ENCODE assay signal across 8 cellular contexts in the genomic region with DNA sequence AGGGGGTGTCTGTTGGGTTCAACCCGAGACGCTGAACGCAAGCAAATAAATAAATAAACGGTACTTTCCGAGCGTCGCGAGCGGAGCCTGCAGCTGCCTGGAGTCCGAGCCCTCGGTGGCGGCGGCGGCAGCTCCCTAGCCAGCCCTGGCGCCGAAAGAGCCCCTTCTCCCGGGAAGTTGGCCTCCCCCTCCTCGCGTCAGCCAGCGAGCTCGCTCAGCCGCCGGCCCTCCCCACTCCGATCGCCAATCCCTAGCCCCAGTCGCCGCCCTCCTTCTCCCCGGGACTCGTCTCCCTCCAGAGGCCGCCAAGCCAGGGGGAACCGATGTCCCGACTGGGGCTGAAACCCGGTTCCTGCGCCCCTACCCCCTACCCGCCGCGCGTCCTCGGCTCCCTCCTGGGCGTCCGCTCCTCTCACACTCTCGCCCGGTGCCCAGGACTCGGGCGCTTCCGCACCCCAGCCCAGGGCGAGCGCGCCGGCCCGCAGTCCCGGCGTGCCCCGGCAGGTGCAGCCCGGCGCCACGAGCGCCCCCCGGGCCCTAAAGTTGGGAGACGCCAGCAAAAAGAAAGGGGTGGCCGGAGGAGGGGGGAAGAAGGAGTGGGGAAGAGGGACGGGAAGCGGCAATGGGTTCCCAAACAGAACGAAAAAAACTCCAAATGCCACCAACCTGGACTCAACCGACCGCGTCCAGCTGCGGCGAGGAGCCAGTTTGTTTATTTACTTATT. TPM values are rescaled to one million over a fixed set of nuclear protein-coding genes. Genes with fewer than 3 reads are reported as not detected.
A peak's percentile ranks its signal among the peaks of the same experiment; 100 is the strongest.
DNase-seq lines count a peak whose midpoint lies in the region; ATAC-seq and TF ChIP-seq lines count a peak whose summit lies in the region.

A gene with protein sequence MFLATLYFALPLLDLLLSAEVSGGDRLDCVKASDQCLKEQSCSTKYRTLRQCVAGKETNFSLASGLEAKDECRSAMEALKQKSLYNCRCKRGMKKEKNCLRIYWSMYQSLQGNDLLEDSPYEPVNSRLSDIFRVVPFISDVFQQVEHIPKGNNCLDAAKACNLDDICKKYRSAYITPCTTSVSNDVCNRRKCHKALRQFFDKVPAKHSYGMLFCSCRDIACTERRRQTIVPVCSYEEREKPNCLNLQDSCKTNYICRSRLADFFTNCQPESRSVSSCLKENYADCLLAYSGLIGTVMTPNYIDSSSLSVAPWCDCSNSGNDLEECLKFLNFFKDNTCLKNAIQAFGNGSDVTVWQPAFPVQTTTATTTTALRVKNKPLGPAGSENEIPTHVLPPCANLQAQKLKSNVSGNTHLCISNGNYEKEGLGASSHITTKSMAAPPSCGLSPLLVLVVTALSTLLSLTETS (minus strand): TSS at position 710 of the 725 bp plus-strand sequence. CDS start 1,177 bp downstream, outside the sequence.

- H3K36me3 ChIP-seq in brain microvascular endothelial cell (replicated peaks), result no peaks in the 10 kb centered on the region

- DNase-seq in AG10803 (ENCODE audit: low read depth), result no peak
- DNase-seq in HEK293T (ENCODE audit: extremely low spot score), result peak; percentile 70
- DNase-seq in brain microvascular endothelial cell, result no peak
- DNase-seq in left kidney (ENCODE audit: low read depth, low spot score), result peak; percentile 81
- DNase-seq in activated T-cell treated with anti-CD3 and anti-CD28 coated beads, Interleukin-2, amount 50 U/mL, for 4 hours, result no peak
- no peak for DNase-seq in RPMI8226

- POLR2A ChIA-PET in HEK293T (lab: Yijun Ruan, JAX), result interaction anchor here (0.7 to 1.1 kb wide), 3 partner anchors 9 to 12 kb away, joined by 3 to 6 read pairs (median 4); no protein-coding TSS in a partner anchor

- TF ChIP-seq CTCF in AG10803 (conservative IDR thresholded peaks at IDR 0.05; ENCODE audit: low read length) (no peak), brain microvascular endothelial cell (IDR thresholded peaks at IDR 0.05; ENCODE audit: low read depth, low read length, missing control alignments) (peak; percentile 5), subcutaneous adipose tissue (IDR thresholded peaks at IDR 0.05; ENCODE audit: low read depth) (no peak)

- ATAC-seq in HG03025 (IDR thresholded peaks at IDR 0.05; ENCODE audit: low FRiP score, unreplicated experiment), result no peak
- no peak for ATAC-seq in activated T-cell treated with anti-CD3 and anti-CD28 coated beads, Interleukin-2, amount 50 U/mL, for 4 hours

- H3K4me1 Mint-ChIP-seq in activated T-cell treated with anti-CD3 and anti-CD28 coated beads, Interleukin-2, amount 50 U/mL, for 4 hours (ENCODE audit: low read depth), result peaks cover 4% of the 10 kb centered on the region

- no peak within 1 kb of the TSS for H3K27ac ChIP-seq in brain microvascular endothelial cell

- CTCF ChIA-PET in HEK293T (lab: Yijun Ruan, JAX), result interaction anchor here (0.6 to 1.6 kb wide), 4 partner anchors 9 to 1371 kb away, joined by 3 to 5 read pairs (median 3); no protein-coding TSS in a partner anchor

- H3K4me3 ChIP-seq in AG10803 (ENCODE audit: low read length) (peak within 1 kb of the TSS; percentile 65), brain microvascular endothelial cell (ENCODE audit: low read depth, low read length) (peak within 1 kb of the TSS; percentile 63)

- H3K4me3 Mint-ChIP-seq in activated T-cell treated with anti-CD3 and anti-CD28 coated beads, Interleukin-2, amount 50 U/mL, for 4 hours, result no peak within 1 kb of the TSS

- no peaks in the 10 kb centered on the region for H3K9me3 Mint-ChIP-seq in activated T-cell treated with anti-CD3 and anti-CD28 coated beads, Interleukin-2, amount 50 U/mL, for 4 hours

- H3K27me3 ChIP-seq in brain microvascular endothelial cell (replicated peaks), result peaks cover 40% of the 10 kb centered on the region

- in situ Hi-C loops in brain microvascular endothelial cell (cut with HindIII; ENCODE audit: low pct_ligation_motif_present, low sequenced_read_pairs), result no loop called here

- H3K36me3 Mint-ChIP-seq in activated T-cell treated with anti-CD3 and anti-CD28 coated beads, Interleukin-2, amount 50 U/mL, for 4 hours (ENCODE audit: insufficient read depth), result no peaks in the 10 kb centered on the region

- H3K27me3 Mint-ChIP-seq in activated T-cell treated with anti-CD3 and anti-CD28 coated beads, Interleukin-2, amount 50 U/mL, for 4 hours (ENCODE audit: low read depth), result peaks cover 53% of the 10 kb centered on the region

TF ChIP-seq in HEK293T, 16 proteins besides CTCF, POLR2A, EP300 and RAD21:
- TF ChIP-seq CTBP1 (IDR thresholded peaks at IDR 0.05; ENCODE audit: borderline replicate concordance), result no peak
- no peak for TF ChIP-seq HDGF (IDR thresholded peaks at IDR 0.05; ENCODE audit: borderline replicate concordance)
- TF ChIP-seq NFRKB (IDR thresholded peaks at IDR 0.05), result no peak
- TF ChIP-seq ARNT (IDR thresholded peaks at IDR 0.05), result no peak
- TF ChIP-seq ELF4 (IDR thresholded peaks at IDR 0.05), result no peak
- no peak for TF ChIP-seq FOXK2 (IDR thresholded peaks at IDR 0.05)
- no peak for TF ChIP-seq TARDBP (IDR thresholded peaks at IDR 0.05)
- TF ChIP-seq FOXM1 (IDR thresholded peaks at IDR 0.05; ENCODE audit: borderline replicate concordance), result no peak
- TF ChIP-seq, protein P1, sequence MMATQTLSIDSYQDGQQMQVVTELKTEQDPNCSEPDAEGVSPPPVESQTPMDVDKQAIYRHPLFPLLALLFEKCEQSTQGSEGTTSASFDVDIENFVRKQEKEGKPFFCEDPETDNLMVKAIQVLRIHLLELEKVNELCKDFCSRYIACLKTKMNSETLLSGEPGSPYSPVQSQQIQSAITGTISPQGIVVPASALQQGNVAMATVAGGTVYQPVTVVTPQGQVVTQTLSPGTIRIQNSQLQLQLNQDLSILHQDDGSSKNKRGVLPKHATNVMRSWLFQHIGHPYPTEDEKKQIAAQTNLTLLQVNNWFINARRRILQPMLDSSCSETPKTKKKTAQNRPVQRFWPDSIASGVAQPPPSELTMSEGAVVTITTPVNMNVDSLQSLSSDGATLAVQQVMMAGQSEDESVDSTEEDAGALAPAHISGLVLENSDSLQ (IDR thresholded peaks at IDR 0.05), result no peak
- TF ChIP-seq BHLHE40 (IDR thresholded peaks at IDR 0.05; ENCODE audit: borderline replicate concordance), result no peak
- no peak for TF ChIP-seq SUZ12 (IDR thresholded peaks at IDR 0.05)
- TF ChIP-seq FOXA1 (IDR thresholded peaks at IDR 0.05), result no peak

RNA-seq across cellular contexts. Expression of the gene that starts here (rescaled TPM):
- total RNA-seq in subcutaneous adipose tissue, result 100 to 1,000 TPM in 1 of 4 donors, 10 to 100 TPM in 3; 47.8 to 152 (median 69.4) TPM
- total RNA-seq in activated T-cell treated with anti-CD3 and anti-CD28 coated beads, Interleukin-2, amount 50 U/mL, for 4 hours, result under 1 TPM; 0.03 to 0.11 (median 0.08) TPM

Comparison
In these comparisons a context has a peak if more than half of its experiments do, and no peak if none do; other contexts are left out.
1. RNA of the gene that starts here (total RNA-seq): 47.8 to 152 TPM in subcutaneous adipose tissue; 0.03 to 0.11 TPM in activated T-cell treated with anti-CD3 and anti-CD28 coated beads, Interleukin-2, amount 50 U/mL, for 4 hours; every median in the first group is over 10 times any median in the second.
2. DNase-seq: peak in HEK293T (single experiment) and left kidney (single experiment); none in AG10803 (single experiment), brain microvascular endothelial cell (single experiment), activated T-cell treated with anti-CD3 and anti-CD28 coated beads, Interleukin-2, amount 50 U/mL, for 4 hours (single experiment) and RPMI8226 (single experiment).